Comparison of ENCODE assay signal across 8 cellular contexts in the genomic region with DNA sequence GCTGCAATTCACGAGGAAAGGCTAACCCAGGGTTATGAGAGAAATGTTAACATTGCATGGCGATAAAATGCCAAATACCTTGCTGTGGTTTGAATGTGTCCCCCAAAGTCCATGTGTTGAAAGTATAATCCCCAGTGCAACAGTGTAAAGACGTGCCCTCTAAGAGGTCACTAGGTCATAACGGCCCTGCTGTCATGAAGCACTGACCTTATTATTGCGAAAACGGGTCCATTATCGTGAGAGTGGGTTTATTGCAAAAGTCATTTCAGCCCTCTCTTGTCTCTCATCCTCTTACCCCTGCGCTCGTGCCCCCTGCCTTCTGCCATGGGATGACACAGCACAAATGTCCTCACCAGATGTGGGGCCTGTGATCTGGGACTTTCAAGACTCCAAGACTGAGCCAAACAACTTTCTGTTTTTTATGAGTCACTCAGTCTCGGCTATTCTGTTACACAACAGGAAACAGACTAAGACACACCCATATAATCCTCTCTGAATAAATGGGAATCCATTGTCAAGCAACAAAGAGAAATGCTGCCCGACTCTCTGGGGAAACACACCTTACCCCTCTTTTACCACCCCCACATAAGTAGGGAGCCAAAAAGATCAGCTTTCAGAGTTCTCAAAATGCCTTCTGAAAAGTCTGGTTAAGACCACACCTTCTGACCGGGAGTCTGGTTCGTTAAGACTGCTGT.
A peak's percentile ranks its signal among the peaks of the same experiment; 100 is the strongest.
DNase-seq lines count a peak whose midpoint lies in the region; ATAC-seq and TF ChIP-seq lines count a peak whose summit lies in the region.

No MANE protein-coding gene starts in this region.

- no peaks in the 10 kb centered on the region for H3K9me3 ChIP-seq in HCT116 (ENCODE audit: control insufficient read depth in 1 of 2, insufficient read depth in 1 of 2, low read depth in 1 of 2, low read length in 2 of 2)
- peaks cover 6% of the 10 kb centered on the region for H3K9me3 ChIP-seq in left ventricle myocardium inferior (replicated peaks)

- no peak overlapping the region for H3K4me3 Mint-ChIP-seq in chondrocyte (ENCODE audit: unreplicated experiment)

- TF ChIP-seq POLR2A in HCT116 (IDR thresholded peaks at IDR 0.05; ENCODE audit: borderline replicate concordance, extremely low read depth, insufficient read depth, insufficient read length) = no peak

- H3K36me3 ChIP-seq in HCT116 (ENCODE audit: control insufficient read depth in 1 of 2, insufficient read depth in 2 of 2, low read length in 2 of 2) = no peaks in the 10 kb centered on the region
- H3K36me3 ChIP-seq in left ventricle myocardium inferior = no peaks in the 10 kb centered on the region

- TF ChIP-seq CTCF in HCT116 (IDR thresholded peaks at IDR 0.05 in 2 of 3, conservative IDR thresholded peaks at IDR 0.05 in 1 of 3; ENCODE audit: borderline replicate concordance in 1 of 3, insufficient read depth in 1 of 3, low read depth in 2 of 3, low read length in 2 of 3) (no peak), left ventricle myocardium inferior (IDR thresholded peaks at IDR 0.05; ENCODE audit: borderline replicate concordance) (no peak), chondrocyte (IDR thresholded peaks at IDR 0.05) (no peak)

- peak overlapping the region; percentile 64 for H3K4me2 ChIP-seq in HCT116 (ENCODE audit: low read length)

- RAD21 ChIA-PET in HCT116 (lab: Charles Lee; ENCODE audit: low non-redundant PET in 1 of 2, low total read pairs in 2 of 2, uncharacterized antibody in 2 of 2, unreplicated experiment in 2 of 2) = no interaction called here

- intact Hi-C loops in HCT116 (cut with micrococcal nuclease) (no loop called here), left ventricle myocardium inferior (cut with micrococcal nuclease) (no loop called here)

- H3K36me3 Mint-ChIP-seq in chondrocyte (ENCODE audit: low read depth) = no peaks in the 10 kb centered on the region

- CTCF ChIA-PET in HCT116 (lab: Charles Lee) = interaction anchor here (1.1 kb wide), 1 partner anchor 43 kb away, joined by 3 read pairs; no protein-coding TSS in a partner anchor

- H3K4me1 ChIP-seq in HCT116 (ENCODE audit: control insufficient read depth in 1 of 2, insufficient read depth in 2 of 2, low read length in 2 of 2) (peaks cover 8 to 22% of the 10 kb centered on the region in 2 experiments), left ventricle myocardium inferior (peaks cover 46% of the 10 kb centered on the region)

- no peaks in the 10 kb centered on the region for H3K9me2 ChIP-seq in HCT116 (ENCODE audit: insufficient read depth)

- POLR2A ChIA-PET in HCT116 (lab: Charles Lee) = no interaction called here

- H3K27ac ChIP-seq in HCT116 (ENCODE audit: low read depth, low read length) = peak overlapping the region; percentile 22; the same call in 1 of the 2 replicates
- peak overlapping the region; percentile 86 for H3K27ac ChIP-seq in left ventricle myocardium inferior (replicated peaks)

- no peak overlapping the region for H3K27ac Mint-ChIP-seq in chondrocyte (ENCODE audit: unreplicated experiment)

- H2AFZ ChIP-seq in HCT116 (ENCODE audit: low read depth, low read length, poor library complexity, severe bottlenecking) = peak overlapping the region; percentile 91

- peak; percentile 31 for DNase-seq in HCT116 (ENCODE audit: low read depth, low spot score)
- DNase-seq in RPMI8226 = peak; percentile 19
- peak; percentile 33 for DNase-seq in activated naive CD4-positive, alpha-beta T cell treated with anti-CD3 and anti-CD28 coated beads, Interleukin-2, amount 50 U/mL, for 16 hours
- DNase-seq in left ventricle myocardium inferior = peak; percentile 52
- peak; percentile 72 for DNase-seq in stimulated activated CD4-positive, alpha-beta T cell treated with anti-CD3 and anti-CD28 coated beads, Interleukin-1b, Interleukin-23, amount 100 ng/mL, for 48 hours
- no peak for DNase-seq in chondrocyte (ENCODE audit: low spot score)
- DNase-seq in COR-L47 (lab: John Stamatoyannopoulos, UW) = no peak

- H3K27me3 Mint-ChIP-seq in chondrocyte (ENCODE audit: low read depth) = no peaks in the 10 kb centered on the region

- H3K4me1 Mint-ChIP-seq in chondrocyte (ENCODE audit: low read depth) = peaks cover 9% of the 10 kb centered on the region

- H3K27me3 ChIP-seq in HCT116 (ENCODE audit: insufficient read depth, low read length) = no peaks in the 10 kb centered on the region
- H3K27me3 ChIP-seq in left ventricle myocardium inferior (ENCODE audit: low read depth) = peaks cover 9% of the 10 kb centered on the region

- H3K4me3 ChIP-seq in HCT116 (replicated peaks in 1 of 2; ENCODE audit: low read depth in 1 of 2, low read length in 2 of 2) (no peak overlapping the region; a peak in 1 of 4 replicates), left ventricle myocardium inferior (no peak overlapping the region)

- H3K9me3 Mint-ChIP-seq in chondrocyte (ENCODE audit: low read depth) = no peaks in the 10 kb centered on the region

- H4K20me1 ChIP-seq in HCT116 (ENCODE audit: insufficient read depth) = no peaks in the 10 kb centered on the region

- TF ChIP-seq RAD21 in HCT116 (IDR thresholded peaks at IDR 0.05; ENCODE audit: low read depth) = no peak

- H3K9ac ChIP-seq in HCT116 (ENCODE audit: low read length) = 0 out of 2 replicates have a peak overlapping the region, but pooled peaks have one; percentile 2

- no peaks in the 10 kb centered on the region for H3K79me2 ChIP-seq in HCT116 (ENCODE audit: insufficient read depth, low read length)

- ATAC-seq in HCT116 (peak; percentile 56), HG02678 (IDR thresholded peaks at IDR 0.05; ENCODE audit: unreplicated experiment) (no peak)

- no TSS peak for BruUV-seq in HCT116 (replicated peaks; lab: Mats Ljungman, UMichigan)

TF ChIP-seq in HCT116, 20 proteins besides CTCF, POLR2A, EP300 and RAD21:
- TF ChIP-seq, protein P1, sequence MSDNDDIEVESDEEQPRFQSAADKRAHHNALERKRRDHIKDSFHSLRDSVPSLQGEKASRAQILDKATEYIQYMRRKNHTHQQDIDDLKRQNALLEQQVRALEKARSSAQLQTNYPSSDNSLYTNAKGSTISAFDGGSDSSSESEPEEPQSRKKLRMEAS (IDR thresholded peaks at IDR 0.05) = peak; percentile 36; the same call in 1 of the 2 replicates
- TF ChIP-seq TCF7L2 (IDR thresholded peaks at IDR 0.05; ENCODE audit: borderline replicate concordance, extremely low read depth, insufficient read depth, insufficient read length) (peak; percentile 15), FOSL1 (IDR thresholded peaks at IDR 0.05; ENCODE audit: low read depth) (peak; percentile 60), POLR2AphosphoS5 (IDR thresholded peaks at IDR 0.05; ENCODE audit: low read depth, low read length) (no peak), SRF (IDR thresholded peaks at IDR 0.05; ENCODE audit: low read depth) (no peak), CBX3 (IDR thresholded peaks at IDR 0.05; ENCODE audit: low read depth) (no peak), JUND (IDR thresholded peaks at IDR 0.05) (peak; percentile 67), SP1 (IDR thresholded peaks at IDR 0.05; ENCODE audit: low read depth) (peak; percentile 63), CEBPB (IDR thresholded peaks at IDR 0.05; ENCODE audit: low read depth) (peak; percentile 93), ELF1 (IDR thresholded peaks at IDR 0.05; ENCODE audit: borderline replicate concordance, low read depth) (no peak), ZNF274 (IDR thresholded peaks at IDR 0.05; ENCODE audit: low read depth, low read length) (no peak), EZH2phosphoT487 (IDR thresholded peaks at IDR 0.05; ENCODE audit: borderline replicate concordance) (no peak)
- TF ChIP-seq, protein P2, sequence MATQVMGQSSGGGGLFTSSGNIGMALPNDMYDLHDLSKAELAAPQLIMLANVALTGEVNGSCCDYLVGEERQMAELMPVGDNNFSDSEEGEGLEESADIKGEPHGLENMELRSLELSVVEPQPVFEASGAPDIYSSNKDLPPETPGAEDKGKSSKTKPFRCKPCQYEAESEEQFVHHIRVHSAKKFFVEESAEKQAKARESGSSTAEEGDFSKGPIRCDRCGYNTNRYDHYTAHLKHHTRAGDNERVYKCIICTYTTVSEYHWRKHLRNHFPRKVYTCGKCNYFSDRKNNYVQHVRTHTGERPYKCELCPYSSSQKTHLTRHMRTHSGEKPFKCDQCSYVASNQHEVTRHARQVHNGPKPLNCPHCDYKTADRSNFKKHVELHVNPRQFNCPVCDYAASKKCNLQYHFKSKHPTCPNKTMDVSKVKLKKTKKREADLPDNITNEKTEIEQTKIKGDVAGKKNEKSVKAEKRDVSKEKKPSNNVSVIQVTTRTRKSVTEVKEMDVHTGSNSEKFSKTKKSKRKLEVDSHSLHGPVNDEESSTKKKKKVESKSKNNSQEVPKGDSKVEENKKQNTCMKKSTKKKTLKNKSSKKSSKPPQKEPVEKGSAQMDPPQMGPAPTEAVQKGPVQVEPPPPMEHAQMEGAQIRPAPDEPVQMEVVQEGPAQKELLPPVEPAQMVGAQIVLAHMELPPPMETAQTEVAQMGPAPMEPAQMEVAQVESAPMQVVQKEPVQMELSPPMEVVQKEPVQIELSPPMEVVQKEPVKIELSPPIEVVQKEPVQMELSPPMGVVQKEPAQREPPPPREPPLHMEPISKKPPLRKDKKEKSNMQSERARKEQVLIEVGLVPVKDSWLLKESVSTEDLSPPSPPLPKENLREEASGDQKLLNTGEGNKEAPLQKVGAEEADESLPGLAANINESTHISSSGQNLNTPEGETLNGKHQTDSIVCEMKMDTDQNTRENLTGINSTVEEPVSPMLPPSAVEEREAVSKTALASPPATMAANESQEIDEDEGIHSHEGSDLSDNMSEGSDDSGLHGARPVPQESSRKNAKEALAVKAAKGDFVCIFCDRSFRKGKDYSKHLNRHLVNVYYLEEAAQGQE (IDR thresholded peaks at IDR 0.05; ENCODE audit: low read depth) = no peak
- TF ChIP-seq, protein P3, sequence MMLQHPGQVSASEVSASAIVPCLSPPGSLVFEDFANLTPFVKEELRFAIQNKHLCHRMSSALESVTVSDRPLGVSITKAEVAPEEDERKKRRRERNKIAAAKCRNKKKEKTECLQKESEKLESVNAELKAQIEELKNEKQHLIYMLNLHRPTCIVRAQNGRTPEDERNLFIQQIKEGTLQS (IDR thresholded peaks at IDR 0.05) = no peak

Comparison
In these comparisons a context has a peak if more than half of its experiments do, and no peak if none do; other contexts are left out.
1. DNase-seq: peak in HCT116 (single experiment), RPMI8226 (single experiment), activated naive CD4-positive, alpha-beta T cell treated with anti-CD3 and anti-CD28 coated beads, Interleukin-2, amount 50 U/mL, for 16 hours (single experiment), left ventricle myocardium inferior (single experiment) and stimulated activated CD4-positive, alpha-beta T cell treated with anti-CD3 and anti-CD28 coated beads, Interleukin-1b, Interleukin-23, amount 100 ng/mL, for 48 hours (single experiment); none in chondrocyte (single experiment) and COR-L47 (single experiment).